ENCODE assay signal across 20 cellular contexts in the genomic region with DNA sequence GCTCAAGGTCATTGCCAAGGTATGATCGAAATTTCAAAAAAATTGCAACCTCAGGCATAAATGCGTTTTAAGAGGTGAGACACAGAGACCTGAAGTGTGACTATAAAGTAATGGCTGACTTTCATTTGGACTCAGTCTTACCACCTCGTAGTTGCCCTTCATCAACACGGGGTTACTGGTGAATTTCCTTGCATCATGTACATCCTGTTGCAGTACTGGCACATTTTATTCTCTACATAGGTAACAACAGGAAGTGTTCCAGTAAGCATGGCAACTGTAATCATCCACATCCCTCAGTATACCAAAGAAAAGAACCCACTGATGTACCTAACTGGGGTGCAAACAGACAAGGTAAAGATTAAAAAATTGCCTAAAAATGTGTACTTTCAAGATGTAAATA. TPM values are rescaled to one million over a fixed set of nuclear protein-coding genes. Genes with fewer than 3 reads are reported as not detected.
DNase-seq lines count a peak whose midpoint lies in the region; ATAC-seq, FAIRE-seq and TF ChIP-seq lines count a peak whose summit lies in the region.
"Had no signal": no experiment of that assay in that cellular context is flagged by ENCODE, and none has a peak within 500 bp of the region (broad histone marks: within the 10 kb centered on the region; RNA-seq: fewer than 3 reads in every experiment).

No MANE protein-coding gene starts in this region.

- no peak overlapping the region for H3K14ac ChIP-seq in IMR-90 (replicated peaks; ENCODE audit: low read depth, low read length)

- TF ChIP-seq CTCF in A549 (IDR thresholded peaks at IDR 0.05) (no peak), IMR-90 (conservative IDR thresholded peaks at IDR 0.05; ENCODE audit: low read depth, low read length) (no peak)

- H3K79me1 ChIP-seq in IMR-90 (ENCODE audit: low read depth in 1 of 2, low read length in 2 of 2) = peaks cover 7 to 13% of the 10 kb centered on the region in 2 experiments; a peak in 2 of 4 replicates

- peaks cover 50% of the 10 kb centered on the region for H3K36me3 ChIP-seq in IMR-90 (ENCODE audit: control insufficient read depth, insufficient read depth, low read length)

- H3K4me2 ChIP-seq in A549 (no peak overlapping the region), IMR-90 (ENCODE audit: low read depth, low read length) (no peak overlapping the region)

- no peak overlapping the region for H3K23ac ChIP-seq in IMR-90 (ENCODE audit: low read depth, low read length)

- no peak overlapping the region for H3K56ac ChIP-seq in IMR-90 (ENCODE audit: extremely low read depth, insufficient read depth, low read length)

- BruUV-seq in IMR-90 (replicated peaks; lab: Mats Ljungman, UMichigan) = no TSS peak

- H4K20me1 ChIP-seq in IMR-90 (ENCODE audit: insufficient read depth, low read length) = no peaks in the 10 kb centered on the region

- intact Hi-C loops in IMR-90 (cut with micrococcal nuclease) = no loop called here

- H3K27ac ChIP-seq in A549 (no peak overlapping the region), IMR-90 (ENCODE audit: insufficient read depth, low read length) (no peak overlapping the region)
- H3K27ac ChIP-seq: C4-2B, SJSA1 had no signal

- WGBS in A549 (ENCODE audit: missing lambda C conversion rate) = 86% methylated on average over 4 of the region's 4 CpGs
- no CpG with 5 or more reads among the region's 4 CpGs for WGBS in IMR-90 (ENCODE audit: extremely low coverage in 2 of 2, insufficient read length in 1 of 2), 2 experiments

- no peak overlapping the region for H2BK120ac ChIP-seq in IMR-90 (ENCODE audit: low read depth, low read length)

- no peak overlapping the region for H4K8ac ChIP-seq in IMR-90 (ENCODE audit: low read depth in 2 of 2, low read length in 2 of 2)

- no peak for TF ChIP-seq POLR2A in A549 (IDR thresholded peaks at IDR 0.05; ENCODE audit: low read length)
- no peak for TF ChIP-seq POLR2A in IMR-90 (IDR thresholded peaks at IDR 0.05; ENCODE audit: low read depth, low read length)

- no peak overlapping the region for H3K18ac ChIP-seq in IMR-90 (ENCODE audit: low read depth, low read length)

- H2BK20ac ChIP-seq in IMR-90 (ENCODE audit: low read depth, low read length) = no peak overlapping the region

- no peak overlapping the region for H2BK15ac ChIP-seq in IMR-90 (ENCODE audit: low read depth, low read length)

- peak overlapping the region; percentile 17 for H3K27ac Mint-ChIP-seq in activated CD4-positive, alpha-beta T cell treated with anti-CD3 and anti-CD28 coated beads, Interleukin-2, amount 10 ng/mL, durations not matched to agents 7 days and 5 days
- no peak overlapping the region for H3K27ac Mint-ChIP-seq in activated T-helper 17 cell treated with anti-CD3 and anti-CD28 coated beads, Interleukin-2, amount 50 U/mL, for 72 hours
- H3K27ac Mint-ChIP-seq: IgD-negative memory B cell had no signal

- H3K27me3 ChIP-seq in IMR-90 (ENCODE audit: control insufficient read depth, insufficient read depth, low read length) = no peaks in the 10 kb centered on the region
- H3K27me3 ChIP-seq: SJSA1 had no signal

- DNase-seq in activated CD4-positive, alpha-beta T cell treated with anti-CD3 and anti-CD28 coated beads, Interleukin-2, amount 10 ng/mL, durations not matched to agents 7 days and 5 days = peak; percentile 39
- DNase-seq in activated CD4-positive, alpha-beta T cell treated with anti-CD3 and anti-CD28 coated beads, Interleukin-2, amount 50 U/mL, for 1 hour = no peak
- DNase-seq in A549 (ENCODE audit: low read depth in 1 of 2, low spot score in 1 of 2) (no peak), IMR-90 (no peak), NCI-H128 (lab: John Stamatoyannopoulos, UW; ENCODE audit: unreplicated experiment) (no peak)
- DNase-seq: COR-L47, EL, HFFc6, NCI-H1417 treated with DMSO at 0.1 percent for 48 hours, NCI-H2029 treated with DMSO at 0.1 percent for 48 hours, NCI-H510A, NCI-H82 had no signal

- H3K27me3 Mint-ChIP-seq in activated CD4-positive, alpha-beta T cell treated with anti-CD3 and anti-CD28 coated beads, Interleukin-2, amount 10 ng/mL, durations not matched to agents 7 days and 5 days = peaks cover 10% of the 10 kb centered on the region
- H3K27me3 Mint-ChIP-seq in activated T-helper 17 cell treated with anti-CD3 and anti-CD28 coated beads, Interleukin-2, amount 50 U/mL, for 72 hours = no peaks in the 10 kb centered on the region

- no peak for ATAC-seq in A549
- no peak for ATAC-seq in IMR-90 (ENCODE audit: low read depth)
- peak; percentile 68 for ATAC-seq in activated T-helper 17 cell treated with anti-CD3 and anti-CD28 coated beads, Interleukin-2, amount 50 U/mL, for 72 hours (replicated peaks)
- no peak for ATAC-seq in HG03135 (IDR thresholded peaks at IDR 0.05; ENCODE audit: unreplicated experiment)
- ATAC-seq in GM18520 (IDR thresholded peaks at IDR 0.05; ENCODE audit: unreplicated experiment) = no peak

- H3K9me3 ChIP-seq in A549 = no peaks in the 10 kb centered on the region
- H3K9me3 ChIP-seq in IMR-90 (ENCODE audit: control insufficient read depth, insufficient read depth, low read length) = no peaks in the 10 kb centered on the region
- H3K9me3 ChIP-seq: SJSA1 had no signal

- H2BK5ac ChIP-seq in IMR-90 (ENCODE audit: low read depth, low read length, poor library complexity, severe bottlenecking) = no peak overlapping the region

- in situ Hi-C loops in IMR-90 (cut with MboI; ENCODE audit: low sequenced_read_pairs) = no loop called here

- dilution Hi-C loops in IMR-90 (cut with HindIII; ENCODE audit: low sequenced_read_pairs, unreplicated experiment) = no loop called here

- CTCF ChIA-PET in activated CD4-positive, alpha-beta T cell treated with anti-CD3 and anti-CD28 coated beads, Interleukin-2, amount 10 ng/mL, durations not matched to agents 7 days and 5 days (lab: Charles Lee) = no interaction called here
- CTCF ChIA-PET in A549 (lab: Yijun Ruan, JAX) = interaction anchor here (1.0 kb wide), 1 partner anchor 8 kb away, joined by 3 read pairs; no protein-coding TSS in a partner anchor
- CTCF ChIA-PET in IMR-90 (lab: Yijun Ruan, JAX) = no interaction called here

- H3K36me3 Mint-ChIP-seq in activated CD4-positive, alpha-beta T cell treated with anti-CD3 and anti-CD28 coated beads, Interleukin-2, amount 10 ng/mL, durations not matched to agents 7 days and 5 days (ENCODE audit: low read depth) = peaks cover 60% of the 10 kb centered on the region
- H3K36me3 Mint-ChIP-seq in activated T-helper 17 cell treated with anti-CD3 and anti-CD28 coated beads, Interleukin-2, amount 50 U/mL, for 72 hours (ENCODE audit: low read depth) = peaks cover 4% of the 10 kb centered on the region
- H3K36me3 Mint-ChIP-seq: IgD-negative memory B cell had no signal

- TF ChIP-seq RAD21 in A549 (conservative IDR thresholded peaks at IDR 0.05 in 1 of 2, IDR thresholded peaks at IDR 0.05 in 1 of 2) (no peak), IMR-90 (IDR thresholded peaks at IDR 0.05; ENCODE audit: low read length) (no peak)

- H3K4me3 ChIP-seq in A549 (no peak overlapping the region), IMR-90 (ENCODE audit: insufficient read depth, low read depth, low read length) (no peak overlapping the region)
- H3K4me3 ChIP-seq: SJSA1 had no signal

- TF ChIP-seq EP300 in A549 (IDR thresholded peaks at IDR 0.05) = no peak

- H2AK5ac ChIP-seq in IMR-90 (ENCODE audit: low read depth, low read length) = no peak overlapping the region

- H3K9me1 ChIP-seq in IMR-90 (ENCODE audit: insufficient read depth, low read length) = no peaks in the 10 kb centered on the region

- H3K4me1 ChIP-seq in A549 = no peaks in the 10 kb centered on the region
- no peaks in the 10 kb centered on the region for H3K4me1 ChIP-seq in IMR-90 (ENCODE audit: control insufficient read depth, insufficient read depth, low read length)
- H3K4me1 ChIP-seq: SJSA1 had no signal

- peaks cover 3% of the 10 kb centered on the region for H3K9me3 Mint-ChIP-seq in activated CD4-positive, alpha-beta T cell treated with anti-CD3 and anti-CD28 coated beads, Interleukin-2, amount 10 ng/mL, durations not matched to agents 7 days and 5 days
- no peaks in the 10 kb centered on the region for H3K9me3 Mint-ChIP-seq in activated T-helper 17 cell treated with anti-CD3 and anti-CD28 coated beads, Interleukin-2, amount 50 U/mL, for 72 hours
- H3K9me3 Mint-ChIP-seq: HFFc6, IgD-negative memory B cell had no signal

- no peak overlapping the region for H2AK9ac ChIP-seq in IMR-90 (replicated peaks; ENCODE audit: low read depth, low read length, poor library complexity)

- no peak overlapping the region for H3K4ac ChIP-seq in IMR-90 (ENCODE audit: low read depth, low read length)

- no peak overlapping the region for H3K4me3 Mint-ChIP-seq in activated CD4-positive, alpha-beta T cell treated with anti-CD3 and anti-CD28 coated beads, Interleukin-2, amount 10 ng/mL, durations not matched to agents 7 days and 5 days
- no peak overlapping the region for H3K4me3 Mint-ChIP-seq in activated T-helper 17 cell treated with anti-CD3 and anti-CD28 coated beads, Interleukin-2, amount 50 U/mL, for 72 hours
- H3K4me3 Mint-ChIP-seq: HFFc6, IgD-negative memory B cell had no signal

- H4K91ac ChIP-seq in IMR-90 (ENCODE audit: insufficient read depth, low read depth, low read length) = no peak overlapping the region

- H3K9ac ChIP-seq in IMR-90 (ENCODE audit: low read depth, low read length) = no peak overlapping the region

- FAIRE-seq in A549 (lab: Jason Lieb, UNC) = no peak
- FAIRE-seq: GM19239, H54 had no signal

- H2AFZ ChIP-seq in IMR-90 (replicated peaks; ENCODE audit: low read length, poor library complexity) = no peak overlapping the region

- H3K4me1 Mint-ChIP-seq in activated CD4-positive, alpha-beta T cell treated with anti-CD3 and anti-CD28 coated beads, Interleukin-2, amount 10 ng/mL, durations not matched to agents 7 days and 5 days = peaks cover 58% of the 10 kb centered on the region
- H3K4me1 Mint-ChIP-seq in activated T-helper 17 cell treated with anti-CD3 and anti-CD28 coated beads, Interleukin-2, amount 50 U/mL, for 72 hours = peaks cover 5% of the 10 kb centered on the region

- POLR2A ChIA-PET in activated CD4-positive, alpha-beta T cell treated with anti-CD3 and anti-CD28 coated beads, Interleukin-2, amount 10 ng/mL, durations not matched to agents 7 days and 5 days (lab: Charles Lee) = no interaction called here
- POLR2A ChIA-PET in A549 (lab: Yijun Ruan, JAX) (no interaction called here), IMR-90 (lab: Charles Lee; ENCODE audit: unreplicated experiment) (no interaction called here)

- no peak overlapping the region for H4K5ac ChIP-seq in IMR-90 (ENCODE audit: low read depth, low read length)

RNA-seq across cellular contexts. Expression of a gene that starts 29.3 kb away (rescaled TPM):
- 10 to 100 TPM; 24.3 to 25.0 TPM for total RNA-seq in activated CD4-positive, alpha-beta T cell treated with anti-CD3 and anti-CD28 coated beads, Interleukin-2, amount 10 ng/mL, durations not matched to agents 7 days and 5 days
- polyA plus RNA-seq in A549 (2011; rRNA removed) (44.3 and 75.3 TPM in 2 replicates), A549 (2017; fragmentation: RNase III; extraction: RNeasy Plus Mini Kit Qiagen cat#74134 plus additional on column Dnase treatment) (47.7 to 51.0 TPM (median 50.2 TPM) in 3 replicates), IMR-90 (2012; rRNA removed) (32.8 and 40.0 TPM in 2 replicates)
- polyA plus RNA-seq in A549 (2012; cell fraction: cytosol; rRNA removed) = 18.3 and 21.4 TPM in 2 replicates
- 3.3 and 5.2 TPM in 2 replicates for polyA plus RNA-seq in A549 (2012; cell fraction: nucleus; rRNA removed)
- 7.5 and 8.9 TPM in 2 replicates for polyA minus RNA-seq in A549 (2011; rRNA and poly(A)+ RNA removed)
- total RNA-seq in IMR-90 (2012; rRNA removed) = 36.4 and 62.5 TPM in 2 replicates
- 4.7 and 5.5 TPM in 2 replicates for polyA plus RNA-seq in IMR-90 (2012; cell fraction: cytosol; rRNA removed)
- polyA plus RNA-seq in IMR-90 (2012; cell fraction: nucleus; rRNA removed; ENCODE audit: low replicate concordance) = 1.2 and 13.8 TPM in 2 replicates
- total RNA-seq in activated T-helper 17 cell treated with anti-CD3 and anti-CD28 coated beads, Interleukin-2, amount 50 U/mL, for 72 hours = 10 to 100 TPM; 17.0 to 27.6 TPM
